In genomic region chr10:92691591-92692084, GRCh38 we compare ENCODE assay signal across 9 cellular contexts. TPM values are rescaled to one million over a fixed set of nuclear protein-coding genes. Genes with fewer than 3 reads are reported as not detected.
DNase-seq lines count a peak whose midpoint lies in the region; ATAC-seq, FAIRE-seq and TF ChIP-seq lines count a peak whose summit lies in the region.
"Had no signal": no experiment of that assay in that cellular context is flagged by ENCODE, and none has a peak within 500 bp of the region (broad histone marks: within the 10 kb centered on the region; RNA-seq: fewer than 3 reads in every experiment).

No MANE protein-coding gene starts in this region.

- peaks cover 2% of the 10 kb centered on the region; the same call in 1 of the 2 replicates for H3K36me3 Mint-ChIP-seq in WTC11

- H3K9me3 Mint-ChIP-seq in WTC11: no peaks in the 10 kb centered on the region

- peak overlapping the region; percentile 43 for H3K27ac Mint-ChIP-seq in WTC11

- CTCF ChIA-PET in WTC11 (lab: Charles Lee): interaction anchor here (0.7 to 1.4 kb wide), 4 partner anchors 151 to 374 kb away, joined by 3 to 5 read pairs (median 4); partner anchors contain the start of gene EXOC6

- H3K4me3 Mint-ChIP-seq in WTC11: peak overlapping the region; percentile 75

- POLR2A ChIA-PET in WTC11 (lab: Charles Lee): interaction anchor here (0.5 to 0.6 kb wide), 2 partner anchors 44 to 1234 kb away, joined by 3 to 4 read pairs; no protein-coding TSS in a partner anchor

- peak; percentile 1 for ATAC-seq in WTC11
- ATAC-seq in left cardiac atrium: peak; percentile 35 to 41
- no peak for ATAC-seq in HG03520 (IDR thresholded peaks at IDR 0.05; ENCODE audit: unreplicated experiment)
- no peak for ATAC-seq in GM21515 (IDR thresholded peaks at IDR 0.05; ENCODE audit: unreplicated experiment)

- peaks cover 49% of the 10 kb centered on the region for H3K4me1 Mint-ChIP-seq in WTC11

- H3K27me3 Mint-ChIP-seq in WTC11 (ENCODE audit: low read depth): peaks cover 92% of the 10 kb centered on the region

- DNase-seq in GM18507 (ENCODE audit: extremely low spot score, insufficient read length, low read depth) (no peak), WTC11 (ENCODE audit: low spot score) (peak; percentile 52), left cardiac atrium (peak; percentile 65), putamen (ENCODE audit: low spot score) (peak; percentile 24), 8988T (no peak)
- no peak for DNase-seq in NK-92 treated with Interleukin-12 subunit alpha and Interleukin-12 subunit beta, amount 100 ng/mL, for 24 hours (lab: John Stamatoyannopoulos, UW)

- intact Hi-C loops in left cardiac atrium (cut with DNase I): loop anchor here in 1 of 2 donors (10.0 kb wide), 1 partner anchor 123 kb away; no protein-coding TSS in a partner anchor

- TF ChIP-seq CTCF in WTC11 (IDR thresholded peaks at IDR 0.05): no peak

- peak; percentile 56 for FAIRE-seq in GM18507 (lab: Jason Lieb, UNC)
- FAIRE-seq: colon had no signal

TF ChIP-seq in WTC11, 78 proteins besides CTCF, POLR2A, EP300 and RAD21:
- TF ChIP-seq TEAD1 (CRISPR knock-in tag; IDR thresholded peaks at IDR 0.05) (no peak), ZNF138 (CRISPR knock-in tag; conservative IDR thresholded peaks at IDR 0.05) (0 out of 2 replicates have a peak, but pooled peaks have one; percentile 63), FOXK1 (CRISPR knock-in tag; IDR thresholded peaks at IDR 0.05) (peak; percentile 18; the same call in 1 of the 2 replicates), NR1H2 (CRISPR knock-in tag; IDR thresholded peaks at IDR 0.05) (no peak)
- TF ChIP-seq, protein P1, sequence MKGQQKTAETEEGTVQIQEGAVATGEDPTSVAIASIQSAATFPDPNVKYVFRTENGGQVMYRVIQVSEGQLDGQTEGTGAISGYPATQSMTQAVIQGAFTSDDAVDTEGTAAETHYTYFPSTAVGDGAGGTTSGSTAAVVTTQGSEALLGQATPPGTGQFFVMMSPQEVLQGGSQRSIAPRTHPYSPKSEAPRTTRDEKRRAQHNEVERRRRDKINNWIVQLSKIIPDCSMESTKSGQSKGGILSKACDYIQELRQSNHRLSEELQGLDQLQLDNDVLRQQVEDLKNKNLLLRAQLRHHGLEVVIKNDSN (CRISPR knock-in tag; IDR thresholded peaks at IDR 0.05): no peak
- TF ChIP-seq, protein P2, sequence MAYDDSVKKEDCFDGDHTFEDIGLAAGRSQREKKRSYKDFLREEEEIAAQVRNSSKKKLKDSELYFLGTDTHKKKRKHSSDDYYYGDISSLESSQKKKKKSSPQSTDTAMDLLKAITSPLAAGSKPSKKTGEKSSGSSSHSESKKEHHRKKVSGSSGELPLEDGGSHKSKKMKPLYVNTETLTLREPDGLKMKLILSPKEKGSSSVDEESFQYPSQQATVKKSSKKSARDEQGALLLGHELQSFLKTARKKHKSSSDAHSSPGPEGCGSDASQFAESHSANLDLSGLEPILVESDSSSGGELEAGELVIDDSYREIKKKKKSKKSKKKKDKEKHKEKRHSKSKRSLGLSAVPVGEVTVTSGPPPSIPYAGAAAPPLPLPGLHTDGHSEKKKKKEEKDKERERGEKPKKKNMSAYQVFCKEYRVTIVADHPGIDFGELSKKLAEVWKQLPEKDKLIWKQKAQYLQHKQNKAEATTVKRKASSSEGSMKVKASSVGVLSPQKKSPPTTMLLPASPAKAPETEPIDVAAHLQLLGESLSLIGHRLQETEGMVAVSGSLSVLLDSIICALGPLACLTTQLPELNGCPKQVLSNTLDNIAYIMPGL (CRISPR knock-in tag; IDR thresholded peaks at IDR 0.05): peak; percentile 30; the same call in 1 of the 2 replicates

RNA-seq across cellular contexts. Expression of gene HHEX, which starts 1.9 kb away (rescaled TPM):
- 4.5 to 4.8 TPM (median 4.8 TPM) in 3 replicates for total RNA-seq in WTC11 (2021)
- total RNA-seq in left cardiac atrium: 1 to 10 TPM; 3.7 to 9.0 TPM

Comparison
In these comparisons a context has a peak if more than half of its experiments do, and no peak if none do; other contexts are left out.
1. DNase-seq: peak in WTC11 (single experiment), left cardiac atrium (single experiment) and putamen (single experiment); none in GM18507 (single experiment), NK-92 treated with Interleukin-12 subunit alpha and Interleukin-12 subunit beta, amount 100 ng/mL, for 24 hours (single experiment) and 8988T (single experiment).
2. ATAC-seq: peak in WTC11 (single experiment) and left cardiac atrium (2 of 2); none in HG03520 (single experiment) and GM21515 (single experiment).